Comparison of ENCODE assay signal across 1 cellular context in the genomic region with DNA sequence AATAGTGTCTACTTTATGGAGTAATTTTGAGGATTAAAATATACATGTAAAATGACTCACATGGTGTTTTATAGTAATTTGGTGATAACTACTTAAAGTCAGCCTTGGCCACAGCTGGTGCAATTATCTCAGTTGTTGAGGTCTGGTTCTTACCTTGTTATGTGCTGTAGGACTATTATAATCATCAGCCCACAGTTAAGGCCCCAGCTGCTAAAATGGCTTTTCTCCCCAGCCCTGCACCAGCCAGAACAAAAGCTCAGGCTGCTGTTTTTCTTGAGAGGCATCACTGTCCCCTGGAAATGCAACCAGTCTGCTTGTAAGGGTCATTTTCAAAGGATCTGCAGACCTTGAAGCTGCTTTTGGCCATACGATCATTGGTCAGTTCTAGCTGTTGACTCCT.
TF ChIP-seq lines count a peak whose summit lies in the region.

No MANE protein-coding gene starts in this region.

TF ChIP-seq in GM23338, 12 proteins besides CTCF, POLR2A, EP300 and RAD21 (continued from another document):
- TF ChIP-seq, protein P1, sequence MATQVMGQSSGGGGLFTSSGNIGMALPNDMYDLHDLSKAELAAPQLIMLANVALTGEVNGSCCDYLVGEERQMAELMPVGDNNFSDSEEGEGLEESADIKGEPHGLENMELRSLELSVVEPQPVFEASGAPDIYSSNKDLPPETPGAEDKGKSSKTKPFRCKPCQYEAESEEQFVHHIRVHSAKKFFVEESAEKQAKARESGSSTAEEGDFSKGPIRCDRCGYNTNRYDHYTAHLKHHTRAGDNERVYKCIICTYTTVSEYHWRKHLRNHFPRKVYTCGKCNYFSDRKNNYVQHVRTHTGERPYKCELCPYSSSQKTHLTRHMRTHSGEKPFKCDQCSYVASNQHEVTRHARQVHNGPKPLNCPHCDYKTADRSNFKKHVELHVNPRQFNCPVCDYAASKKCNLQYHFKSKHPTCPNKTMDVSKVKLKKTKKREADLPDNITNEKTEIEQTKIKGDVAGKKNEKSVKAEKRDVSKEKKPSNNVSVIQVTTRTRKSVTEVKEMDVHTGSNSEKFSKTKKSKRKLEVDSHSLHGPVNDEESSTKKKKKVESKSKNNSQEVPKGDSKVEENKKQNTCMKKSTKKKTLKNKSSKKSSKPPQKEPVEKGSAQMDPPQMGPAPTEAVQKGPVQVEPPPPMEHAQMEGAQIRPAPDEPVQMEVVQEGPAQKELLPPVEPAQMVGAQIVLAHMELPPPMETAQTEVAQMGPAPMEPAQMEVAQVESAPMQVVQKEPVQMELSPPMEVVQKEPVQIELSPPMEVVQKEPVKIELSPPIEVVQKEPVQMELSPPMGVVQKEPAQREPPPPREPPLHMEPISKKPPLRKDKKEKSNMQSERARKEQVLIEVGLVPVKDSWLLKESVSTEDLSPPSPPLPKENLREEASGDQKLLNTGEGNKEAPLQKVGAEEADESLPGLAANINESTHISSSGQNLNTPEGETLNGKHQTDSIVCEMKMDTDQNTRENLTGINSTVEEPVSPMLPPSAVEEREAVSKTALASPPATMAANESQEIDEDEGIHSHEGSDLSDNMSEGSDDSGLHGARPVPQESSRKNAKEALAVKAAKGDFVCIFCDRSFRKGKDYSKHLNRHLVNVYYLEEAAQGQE (IDR thresholded peaks at IDR 0.05; ENCODE audit: unreplicated experiment): no peak
- TF ChIP-seq, protein P2, sequence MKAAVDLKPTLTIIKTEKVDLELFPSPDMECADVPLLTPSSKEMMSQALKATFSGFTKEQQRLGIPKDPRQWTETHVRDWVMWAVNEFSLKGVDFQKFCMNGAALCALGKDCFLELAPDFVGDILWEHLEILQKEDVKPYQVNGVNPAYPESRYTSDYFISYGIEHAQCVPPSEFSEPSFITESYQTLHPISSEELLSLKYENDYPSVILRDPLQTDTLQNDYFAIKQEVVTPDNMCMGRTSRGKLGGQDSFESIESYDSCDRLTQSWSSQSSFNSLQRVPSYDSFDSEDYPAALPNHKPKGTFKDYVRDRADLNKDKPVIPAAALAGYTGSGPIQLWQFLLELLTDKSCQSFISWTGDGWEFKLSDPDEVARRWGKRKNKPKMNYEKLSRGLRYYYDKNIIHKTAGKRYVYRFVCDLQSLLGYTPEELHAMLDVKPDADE (IDR thresholded peaks at IDR 0.05): no peak
- TF ChIP-seq ZNF331 (CRISPR knock-in tag; IDR thresholded peaks at IDR 0.05; ENCODE audit: low read depth) (no peak), EZH2phosphoT487 (IDR thresholded peaks at IDR 0.05; ENCODE audit: unreplicated experiment) (no peak)
